ENCODE assay signal across 24 cellular contexts in the genomic region with DNA sequence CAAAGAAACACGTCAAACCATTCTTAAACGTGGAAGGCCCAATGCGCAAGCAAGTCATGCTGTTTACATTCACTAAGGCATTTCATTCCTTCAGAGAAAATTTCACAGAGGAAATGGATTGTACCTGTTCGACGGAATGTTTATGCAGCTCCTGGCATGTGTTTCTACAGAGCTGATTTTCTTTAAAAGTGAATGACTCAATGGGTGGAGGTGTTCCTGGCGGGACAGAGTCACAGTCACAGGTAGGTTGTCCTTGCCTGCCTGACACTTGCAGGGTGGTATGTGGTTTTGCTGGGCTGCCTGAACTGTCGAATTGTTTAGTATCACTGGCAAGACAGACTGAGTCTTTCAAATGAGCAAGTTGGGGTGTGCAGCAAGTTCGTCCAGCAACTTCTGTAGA.
"Had no signal": no experiment of that assay in that cellular context is flagged by ENCODE, and none has a peak within 500 bp of the region (broad histone marks: within the 10 kb centered on the region; RNA-seq: fewer than 3 reads in every experiment).

No MANE protein-coding gene starts in this region.

- H3K27me3 Mint-ChIP-seq: activated CD4-positive, alpha-beta T cell treated with anti-CD3 and anti-CD28 coated beads, Interleukin-2, amount 10 ng/mL, durations not matched to agents 7 days and 5 days; activated CD8-positive, alpha-beta memory T cell treated with anti-CD3 and anti-CD28 coated beads, Interleukin-2, amount 10 ng/mL, durations not matched to agents 7 days and 5 days; activated CD8-positive, alpha-beta T cell treated with anti-CD3 and anti-CD28 coated beads for 36 hours; activated naive CD8-positive, alpha-beta T cell treated with anti-CD3 and anti-CD28 coated beads for 36 hours; activated T-helper 17 cell treated with anti-CD3 and anti-CD28 coated beads, Interleukin-2, amount 50 U/mL, for 72 hours; T-cell had no signal

- H3K27me3 ChIP-seq: gastrocnemius medialis, right lobe of liver, testis, upper lobe of left lung had no signal

- H3K9me3 ChIP-seq: gastrocnemius medialis, mucosa of descending colon, right lobe of liver, testis, upper lobe of left lung had no signal

- H3K27ac Mint-ChIP-seq: activated CD4-positive, alpha-beta T cell treated with anti-CD3 and anti-CD28 coated beads, Interleukin-2, amount 10 ng/mL, durations not matched to agents 7 days and 5 days; activated CD8-positive, alpha-beta memory T cell treated with anti-CD3 and anti-CD28 coated beads, Interleukin-2, amount 10 ng/mL, durations not matched to agents 7 days and 5 days; activated CD8-positive, alpha-beta T cell treated with anti-CD3 and anti-CD28 coated beads for 36 hours; activated naive CD8-positive, alpha-beta T cell treated with anti-CD3 and anti-CD28 coated beads for 36 hours; activated T-helper 17 cell treated with anti-CD3 and anti-CD28 coated beads, Interleukin-2, amount 50 U/mL, for 72 hours; endodermal cell; nephron progenitor cell; T-cell had no signal

- H3K27ac ChIP-seq: coronary artery, gastrocnemius medialis, right lobe of liver, testis, upper lobe of left lung, WERI-Rb-1 had no signal

- H3K4me1 Mint-ChIP-seq: activated T-helper 17 cell treated with anti-CD3 and anti-CD28 coated beads, Interleukin-2, amount 50 U/mL, for 72 hours; endodermal cell; nephron progenitor cell had no signal

- DNase-seq: activated CD4-positive, alpha-beta T cell treated with anti-CD3 and anti-CD28 coated beads, Interleukin-2, amount 10 ng/mL, durations not matched to agents 7 days and 5 days; activated CD4-positive, CD25-positive, alpha-beta regulatory T cell treated with anti-CD3 and anti-CD28 coated beads, Interleukin-2, amount 50 U/mL, for 72 hours; activated CD8-positive, alpha-beta memory T cell treated with anti-CD3 and anti-CD28 coated beads, Interleukin-2, amount 10 ng/mL, durations not matched to agents 7 days and 5 days; activated CD8-positive, alpha-beta T cell treated with anti-CD3 and anti-CD28 coated beads for 36 hours; activated naive CD8-positive, alpha-beta T cell treated with anti-CD3 and anti-CD28 coated beads for 36 hours; cerebellar nuclear complex; endodermal cell; gastrocnemius medialis; hypothalamus; left colon; mesendoderm; mucosa of descending colon; nephron progenitor cell; right lobe of liver; stimulated activated naive CD4-positive, alpha-beta T cell; T-cell; testis; upper lobe of left lung; WERI-Rb-1 had no signal

- H3K4me3 Mint-ChIP-seq: activated CD4-positive, alpha-beta T cell treated with anti-CD3 and anti-CD28 coated beads, Interleukin-2, amount 10 ng/mL, durations not matched to agents 7 days and 5 days; activated CD8-positive, alpha-beta memory T cell treated with anti-CD3 and anti-CD28 coated beads, Interleukin-2, amount 10 ng/mL, durations not matched to agents 7 days and 5 days; activated CD8-positive, alpha-beta T cell treated with anti-CD3 and anti-CD28 coated beads for 36 hours; activated naive CD8-positive, alpha-beta T cell treated with anti-CD3 and anti-CD28 coated beads for 36 hours; activated T-helper 17 cell treated with anti-CD3 and anti-CD28 coated beads, Interleukin-2, amount 50 U/mL, for 72 hours; endodermal cell; nephron progenitor cell; T-cell had no signal

- H3K9me3 Mint-ChIP-seq: activated CD4-positive, alpha-beta T cell treated with anti-CD3 and anti-CD28 coated beads, Interleukin-2, amount 10 ng/mL, durations not matched to agents 7 days and 5 days; activated CD8-positive, alpha-beta T cell treated with anti-CD3 and anti-CD28 coated beads for 36 hours; activated naive CD8-positive, alpha-beta T cell treated with anti-CD3 and anti-CD28 coated beads for 36 hours; activated T-helper 17 cell treated with anti-CD3 and anti-CD28 coated beads, Interleukin-2, amount 50 U/mL, for 72 hours; endodermal cell; nephron progenitor cell; T-cell had no signal

- H3K4me3 ChIP-seq: coronary artery, gastrocnemius medialis, mucosa of descending colon, right lobe of liver, skin epidermis, testis, upper lobe of left lung had no signal

- H3K4me1 ChIP-seq: gastrocnemius medialis, right lobe of liver, testis, upper lobe of left lung had no signal

- FAIRE-seq: astrocyte, TTC549 had no signal
